ENCODE assay signal across 33 cellular contexts in the genomic region with DNA sequence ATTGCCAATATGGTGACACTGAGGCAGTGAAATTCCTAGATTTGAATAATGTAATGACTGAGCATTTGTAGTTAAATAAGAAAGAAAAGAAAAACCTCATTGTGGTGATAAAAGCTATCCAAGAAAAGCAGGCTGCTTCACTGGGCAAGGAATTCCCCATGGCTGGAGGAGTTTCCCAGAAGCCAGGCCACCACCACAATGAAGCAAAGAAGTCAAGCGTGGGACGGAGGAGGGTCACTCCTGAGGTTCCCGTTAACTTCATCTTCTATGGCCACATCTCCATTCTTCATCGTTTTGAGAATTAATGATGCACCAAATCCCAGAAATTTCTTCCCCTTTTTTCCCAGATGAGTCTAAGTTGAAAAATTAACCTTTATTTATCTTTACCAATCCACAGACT.
"Had no signal": no experiment of that assay in that cellular context is flagged by ENCODE, and none has a peak within 500 bp of the region (broad histone marks: within the 10 kb centered on the region; RNA-seq: fewer than 3 reads in every experiment).

No MANE protein-coding gene starts in this region.

- H3K27me3 ChIP-seq: cardiac muscle cell, colonic mucosa, heart right ventricle, ovary, uterus had no signal

- H3K9me3 Mint-ChIP-seq: activated CD4-positive, alpha-beta memory T cell treated with anti-CD3 and anti-CD28 coated beads for 36 hours; activated naive CD4-positive, alpha-beta T cell treated with anti-CD3 and anti-CD28 coated beads, Interleukin-2, amount 50 U/mL, for 24 hours; activated naive CD8-positive, alpha-beta T cell treated with anti-CD3 and anti-CD28 coated beads, Interleukin-2, amount 50 U/mL, for 24 hours; activated T-cell treated with anti-CD3 and anti-CD28 coated beads, Interleukin-2, amount 50 U/mL, for 24 hours; activated T-helper 17 cell treated with anti-CD3 and anti-CD28 coated beads, Interleukin-2, amount 50 U/mL, for 72 hours; mesothelial cell of epicardium; naive B cell; stimulated activated memory B cell treated with anti-CD40 and anti-IgM and Interleukin-4, amounts not matched to agents 10 μg/mL and 1 μg/mL and 100 μg/mL, for 72 hours; stimulated activated naive CD8-positive, alpha-beta T cell treated with anti-CD3 and anti-CD28 coated beads, Interleukin-15, amount 100 ng/mL, for 72 hours; T-helper 1 cell treated with Interleukin-12 subunit alpha and Interleukin-12 subunit beta and Interleukin-4 antibody, amounts not matched to agents 30 μg/mL and 1 μg/mL, for 36 hours; type B pancreatic cell had no signal

- H3K9me3 ChIP-seq: colonic mucosa, ovary, uterus had no signal

- H3K36me3 Mint-ChIP-seq: activated CD4-positive, alpha-beta memory T cell treated with anti-CD3 and anti-CD28 coated beads for 36 hours; activated naive CD4-positive, alpha-beta T cell treated with anti-CD3 and anti-CD28 coated beads, Interleukin-2, amount 50 U/mL, for 24 hours; brain; mesothelial cell of epicardium; naive B cell; stimulated activated memory B cell treated with anti-CD40 and anti-IgM and Interleukin-4, amounts not matched to agents 10 μg/mL and 1 μg/mL and 100 μg/mL, for 72 hours; type B pancreatic cell had no signal

- H3K4me2 ChIP-seq: smooth muscle cell had no signal

- H3K27me3 Mint-ChIP-seq: activated naive CD4-positive, alpha-beta T cell treated with anti-CD3 and anti-CD28 coated beads, Interleukin-2, amount 50 U/mL, for 24 hours; activated naive CD8-positive, alpha-beta T cell treated with anti-CD3 and anti-CD28 coated beads, Interleukin-2, amount 50 U/mL, for 24 hours; activated T-cell treated with anti-CD3 and anti-CD28 coated beads, Interleukin-2, amount 50 U/mL, for 24 hours; activated T-helper 17 cell treated with anti-CD3 and anti-CD28 coated beads, Interleukin-2, amount 50 U/mL, for 72 hours; brain; stimulated activated naive CD8-positive, alpha-beta T cell treated with anti-CD3 and anti-CD28 coated beads, Interleukin-15, amount 100 ng/mL, for 72 hours; type B pancreatic cell had no signal

- DNase-seq: activated CD4-positive, alpha-beta memory T cell treated with anti-CD3 and anti-CD28 coated beads for 36 hours; activated CD4-positive, alpha-beta T cell treated with anti-CD3 and anti-CD28 coated beads, Interleukin-2, amount 10 ng/mL, durations not matched to agents 24 days and 14 days; activated CD8-positive, alpha-beta memory T cell treated with anti-CD3 and anti-CD28 coated beads, Interleukin-2, amount 50 U/mL, for 4 hours; activated gamma-delta T cell treated with Interleukin-2 at 50 U/mL for 16 hours; activated naive CD8-positive, alpha-beta T cell treated with anti-CD3 and anti-CD28 coated beads, Interleukin-2, amount 50 U/mL, for 24 hours; activated T-cell treated with anti-CD3 and anti-CD28 coated beads, Interleukin-2, amount 50 U/mL, for 24 hours; amygdala; cerebellar nuclear complex; colonic mucosa; effector CD8-positive, alpha-beta T cell; erythroblast; foreskin fibroblast; heart right ventricle; naive B cell; ovary; stimulated activated CD4-positive, alpha-beta T cell treated with anti-CD3 and anti-CD28 coated beads, Interleukin-1b, Interleukin-23, amount 100 ng/mL, for 48 hours; stimulated activated CD4-positive, alpha-beta T cell treated with anti-CD3 and anti-CD28 coated beads, Interleukin-4, amount 100 ng/mL, for 4 hours; stimulated activated CD8-positive, alpha-beta memory T cell treated with anti-CD3 and anti-CD28 coated beads, Interleukin-4, amount 100 ng/mL, for 48 hours; stimulated activated naive CD8-positive, alpha-beta T cell treated with anti-CD3 and anti-CD28 coated beads, Interleukin-15, amount 100 ng/mL, for 72 hours; T-helper 9 cell; uterus; WERI-Rb-1 had no signal

- H3K27ac Mint-ChIP-seq: activated CD4-positive, alpha-beta memory T cell treated with anti-CD3 and anti-CD28 coated beads for 36 hours; activated naive CD4-positive, alpha-beta T cell treated with anti-CD3 and anti-CD28 coated beads, Interleukin-2, amount 50 U/mL, for 24 hours; activated naive CD8-positive, alpha-beta T cell treated with anti-CD3 and anti-CD28 coated beads, Interleukin-2, amount 50 U/mL, for 24 hours; activated T-cell treated with anti-CD3 and anti-CD28 coated beads, Interleukin-2, amount 50 U/mL, for 24 hours; activated T-helper 17 cell treated with anti-CD3 and anti-CD28 coated beads, Interleukin-2, amount 50 U/mL, for 72 hours; mesothelial cell of epicardium; progenitor cell of endocrine pancreas; stimulated activated memory B cell treated with anti-CD40 and anti-IgM and Interleukin-4, amounts not matched to agents 10 μg/mL and 1 μg/mL and 100 μg/mL, for 72 hours; T-helper 1 cell treated with Interleukin-12 subunit alpha and Interleukin-12 subunit beta and Interleukin-4 antibody, amounts not matched to agents 30 μg/mL and 1 μg/mL, for 36 hours; type B pancreatic cell had no signal

- H3K36me3 ChIP-seq: cardiac muscle cell, colonic mucosa, heart right ventricle, ovary, uterus, WERI-Rb-1 had no signal

- H3K4me3 ChIP-seq: cardiac muscle cell, colonic mucosa, heart right ventricle, ovary, smooth muscle cell, uterus had no signal

- H3K27ac ChIP-seq: cardiac muscle cell, colonic mucosa, ovary, uterus, WERI-Rb-1 had no signal

- H3K4me1 ChIP-seq: colonic mucosa, uterus had no signal

- ATAC-seq: activated CD4-positive, CD25-positive, alpha-beta regulatory T cell treated with anti-CD3 and anti-CD28 coated beads, Interleukin-2, amount 50 U/mL, for 24 hours; activated naive CD8-positive, alpha-beta T cell treated with anti-CD3 and anti-CD28 coated beads, Interleukin-2, amount 50 U/mL, for 24 hours; activated T-helper 17 cell treated with anti-CD3 and anti-CD28 coated beads, Interleukin-2, amount 50 U/mL, for 72 hours; heart right ventricle; stimulated activated memory B cell treated with anti-CD40 and anti-IgM and Interleukin-4, amounts not matched to agents 10 μg/mL and 1 μg/mL and 100 μg/mL, for 72 hours; stimulated activated naive CD8-positive, alpha-beta T cell treated with anti-CD3 and anti-CD28 coated beads, Interleukin-15, amount 100 ng/mL, for 72 hours had no signal

- H3K4me3 Mint-ChIP-seq: activated CD4-positive, alpha-beta memory T cell treated with anti-CD3 and anti-CD28 coated beads for 36 hours; activated CD4-positive, alpha-beta T cell treated with anti-CD3 and anti-CD28 coated beads, Interleukin-2, amount 10 ng/mL, durations not matched to agents 24 days and 14 days; activated naive CD4-positive, alpha-beta T cell treated with anti-CD3 and anti-CD28 coated beads, Interleukin-2, amount 50 U/mL, for 24 hours; activated naive CD8-positive, alpha-beta T cell treated with anti-CD3 and anti-CD28 coated beads, Interleukin-2, amount 50 U/mL, for 24 hours; activated T-cell treated with anti-CD3 and anti-CD28 coated beads, Interleukin-2, amount 50 U/mL, for 24 hours; activated T-helper 17 cell treated with anti-CD3 and anti-CD28 coated beads, Interleukin-2, amount 50 U/mL, for 72 hours; brain; mesothelial cell of epicardium; naive B cell; stimulated activated memory B cell treated with anti-CD40 and anti-IgM and Interleukin-4, amounts not matched to agents 10 μg/mL and 1 μg/mL and 100 μg/mL, for 72 hours; stimulated activated naive CD8-positive, alpha-beta T cell treated with anti-CD3 and anti-CD28 coated beads, Interleukin-15, amount 100 ng/mL, for 72 hours; T-helper 1 cell treated with Interleukin-12 subunit alpha and Interleukin-12 subunit beta and Interleukin-4 antibody, amounts not matched to agents 30 μg/mL and 1 μg/mL, for 36 hours; type B pancreatic cell had no signal
